ENCODE assay signal across 11 cellular contexts in genomic region chr20:50315811-50316551, GRCh38.
"Had no signal": no experiment of that assay in that cellular context is flagged by ENCODE, and none has a peak within 500 bp of the region (broad histone marks: within the 10 kb centered on the region; RNA-seq: fewer than 3 reads in every experiment).

No MANE protein-coding gene starts in this region.

- H3K4me3 ChIP-seq: left lung, psoas muscle had no signal

- H3K9me3 ChIP-seq: left lung, psoas muscle had no signal

- H3K36me3 ChIP-seq: left lung had no signal

- H3K27me3 ChIP-seq: left lung had no signal

- H3K27ac ChIP-seq: psoas muscle, VCaP had no signal

- ATAC-seq: activated CD8-positive, alpha-beta T cell treated with anti-CD3 and anti-CD28 coated beads for 36 hours; activated T-cell treated with anti-CD3 and anti-CD28 coated beads, Interleukin-2, amount 50 U/mL, for 72 hours; left lung; psoas muscle had no signal

- DNase-seq: activated CD8-positive, alpha-beta memory T cell treated with anti-CD3 and anti-CD28 coated beads, Interleukin-2, amount 50 U/mL, for 4 hours; activated CD8-positive, alpha-beta T cell treated with anti-CD3 and anti-CD28 coated beads for 36 hours; activated gamma-delta T cell treated with Interleukin-2 at 50 U/mL for 16 hours; activated naive CD8-positive, alpha-beta T cell treated with anti-CD3 and anti-CD28 coated beads, Interleukin-2, amount 10 ng/mL, durations not matched to agents 7 days and 5 days; activated T-cell treated with anti-CD3 and anti-CD28 coated beads, Interleukin-2, amount 50 U/mL, for 72 hours; cortex of kidney; effector CD8-positive, alpha-beta T cell; left lung; psoas muscle; T-helper 9 cell had no signal
